8 cellular contexts compared by ENCODE assay signal in the genomic region with DNA sequence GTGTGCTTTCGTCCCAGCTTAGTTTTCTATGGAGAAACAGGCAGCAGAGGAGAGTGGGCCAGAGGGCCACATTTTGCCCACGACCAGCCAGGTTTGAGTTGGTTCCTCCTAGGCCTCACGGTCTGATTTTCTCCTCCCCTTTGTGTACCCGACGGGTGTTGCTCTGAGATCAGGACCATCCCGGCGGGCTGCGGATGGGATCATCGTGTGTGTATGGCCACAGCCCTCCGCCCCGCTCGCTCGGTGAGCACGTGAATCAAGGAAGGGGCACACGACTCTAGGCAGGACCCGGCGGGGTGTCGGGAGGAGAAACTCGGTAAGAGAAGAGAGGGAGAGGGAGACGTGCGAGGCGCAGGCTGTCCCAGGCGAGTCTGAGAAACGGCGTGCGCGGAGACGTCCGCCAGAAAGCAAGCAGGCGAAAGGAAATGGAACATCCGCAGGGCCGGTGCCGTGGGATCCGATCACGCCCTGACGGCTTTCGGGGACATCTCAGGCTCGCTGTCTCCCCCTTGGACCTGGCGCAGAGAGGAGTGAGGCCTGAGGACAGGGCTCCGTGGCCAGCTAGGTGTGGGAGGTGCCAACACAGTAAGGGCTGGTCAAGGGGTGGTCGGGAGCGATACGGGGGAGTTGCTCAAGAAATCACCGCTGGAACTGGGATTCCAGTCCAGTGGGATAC. TPM values are rescaled to one million over a fixed set of nuclear protein-coding genes. Genes with fewer than 3 reads are reported as not detected.
DNase-seq lines count a peak whose midpoint lies in the region; TF ChIP-seq lines count a peak whose summit lies in the region.
"Not testable (repeated sequence)": the region's sequence is repeated elsewhere in the genome, so short reads cannot be mapped to it uniquely, and the experiment has no call there.
"Had no signal": no experiment of that assay in that cellular context is flagged by ENCODE, and none has a peak within 500 bp of the region (broad histone marks: within the 10 kb centered on the region; RNA-seq: fewer than 3 reads in every experiment).

No MANE protein-coding gene starts in this region.

- peak; percentile 41 for DNase-seq in NCI-H82 (lab: John Stamatoyannopoulos, UW)
- peak; percentile 44 for DNase-seq in activated CD4-positive, alpha-beta T cell treated with anti-CD3 and anti-CD28 coated beads, Interleukin-2, amount 10 ng/mL, durations not matched to agents 24 days and 14 days
- peak; percentile 31 for DNase-seq in activated T-cell treated with anti-CD3 and anti-CD28 coated beads, Interleukin-2, amount 50 U/mL, for 24 hours
- peak; percentile 79 for DNase-seq in coronary artery (ENCODE audit: low spot score)
- peak; percentile 48 for DNase-seq in islet precursor cell
- DNase-seq in sigmoid colon, result peak; percentile 74
- peak; percentile 10 for DNase-seq in transverse colon

- not testable (repeated sequence) for TF ChIP-seq EP300 in sigmoid colon (IDR thresholded peaks at IDR 0.05); transverse colon (IDR thresholded peaks at IDR 0.05; ENCODE audit: low read depth)

- H3K27ac ChIP-seq in coronary artery, sigmoid colon, transverse colon: not testable (repeated sequence)

- not testable (repeated sequence) for H3K4me1 Mint-ChIP-seq in activated CD4-positive, alpha-beta T cell treated with anti-CD3 and anti-CD28 coated beads, Interleukin-2, amount 10 ng/mL, durations not matched to agents 24 days and 14 days; activated T-cell treated with anti-CD3 and anti-CD28 coated beads, Interleukin-2, amount 50 U/mL, for 24 hours (ENCODE audit: low read depth)

- peaks cover 0 to 14% (median 11%) of the 10 kb centered on the region in 4 donors for H3K9me3 ChIP-seq in sigmoid colon
- H3K9me3 ChIP-seq in transverse colon, result peaks cover 7 to 14% of the 10 kb centered on the region in 2 donors

- H3K36me3 ChIP-seq in sigmoid colon, transverse colon: not testable (repeated sequence)

- not testable (repeated sequence) for TF ChIP-seq CTCF in coronary artery (IDR thresholded peaks at IDR 0.05); sigmoid colon (IDR thresholded peaks at IDR 0.05); transverse colon (IDR thresholded peaks at IDR 0.05)

- in situ Hi-C loops in transverse colon (cut with MboI; ENCODE audit: low pct_ligation_motif_present in 1 of 4, low pct_unique_long_range_greater_than_20kb in 1 of 4, low sequenced_read_pairs in 3 of 4), result not testable (repeated sequence)

- not testable (repeated sequence) for H3K36me3 Mint-ChIP-seq in activated CD4-positive, alpha-beta T cell treated with anti-CD3 and anti-CD28 coated beads, Interleukin-2, amount 10 ng/mL, durations not matched to agents 24 days and 14 days (ENCODE audit: low read depth); activated T-cell treated with anti-CD3 and anti-CD28 coated beads, Interleukin-2, amount 50 U/mL, for 24 hours (ENCODE audit: low read depth)

- 30 to 53% methylated on average over 42 to 43 of the region's 44 CpGs for WGBS in sigmoid colon, 2 donors
- WGBS in transverse colon (ENCODE audit: low coverage in 1 of 2), 2 donors, result 69 to 77% methylated on average over 14 to 16 of the region's 44 CpGs

- not testable (repeated sequence) for H3K4me3 ChIP-seq in coronary artery, sigmoid colon, transverse colon

- not testable (repeated sequence) for TF ChIP-seq POLR2A in sigmoid colon (IDR thresholded peaks at IDR 0.05); transverse colon (IDR thresholded peaks at IDR 0.05)

- intact Hi-C loops in activated CD4-positive, alpha-beta T cell treated with anti-CD3 and anti-CD28 coated beads, Interleukin-2, amount 10 ng/mL, durations not matched to agents 24 days and 14 days (cut with micrococcal nuclease); sigmoid colon (cut with DNase I); transverse colon (cut with DNase I; ENCODE audit: low total_unique reads): not testable (repeated sequence)

- H3K27me3 Mint-ChIP-seq in activated CD4-positive, alpha-beta T cell treated with anti-CD3 and anti-CD28 coated beads, Interleukin-2, amount 10 ng/mL, durations not matched to agents 24 days and 14 days, result not testable (repeated sequence)
- peaks cover 18% of the 10 kb centered on the region for H3K27me3 Mint-ChIP-seq in activated T-cell treated with anti-CD3 and anti-CD28 coated beads, Interleukin-2, amount 50 U/mL, for 24 hours

- H3K4me1 ChIP-seq in sigmoid colon, transverse colon: not testable (repeated sequence)

- H3K9me3 Mint-ChIP-seq in activated CD4-positive, alpha-beta T cell treated with anti-CD3 and anti-CD28 coated beads, Interleukin-2, amount 10 ng/mL, durations not matched to agents 24 days and 14 days, result not testable (repeated sequence)
- peaks cover 11% of the 10 kb centered on the region for H3K9me3 Mint-ChIP-seq in activated T-cell treated with anti-CD3 and anti-CD28 coated beads, Interleukin-2, amount 50 U/mL, for 24 hours

- not testable (repeated sequence) for H3K4me3 Mint-ChIP-seq in activated CD4-positive, alpha-beta T cell treated with anti-CD3 and anti-CD28 coated beads, Interleukin-2, amount 10 ng/mL, durations not matched to agents 24 days and 14 days; activated T-cell treated with anti-CD3 and anti-CD28 coated beads, Interleukin-2, amount 50 U/mL, for 24 hours

- peaks cover 8 to 37% (median 23%) of the 10 kb centered on the region in 3 donors for H3K27me3 ChIP-seq in sigmoid colon
- H3K27me3 ChIP-seq in transverse colon, result peaks cover 39% of the 10 kb centered on the region

- not testable (repeated sequence) for H3K27ac Mint-ChIP-seq in activated CD4-positive, alpha-beta T cell treated with anti-CD3 and anti-CD28 coated beads, Interleukin-2, amount 10 ng/mL, durations not matched to agents 24 days and 14 days; activated T-cell treated with anti-CD3 and anti-CD28 coated beads, Interleukin-2, amount 50 U/mL, for 24 hours

RNA-seq across cellular contexts. Expression of a gene that starts 5.9 kb away (rescaled TPM):
- 0.30 and 0.33 TPM in 2 replicates for total RNA-seq in activated CD4-positive, alpha-beta T cell treated with anti-CD3 and anti-CD28 coated beads, Interleukin-2, amount 10 ng/mL, durations not matched to agents 24 days and 14 days
- total RNA-seq in sigmoid colon, result 1 to 10 TPM; 2.9 to 7.4 (median 4.4) TPM
- polyA plus RNA-seq in sigmoid colon, result under 1 TPM in 2 of 3 donors, not detected in 1; 0.60 to 0.99 TPM
- 1 to 10 TPM in 1 of 4 donors, under 1 TPM in 2, not detected in 1; 0.68 to 1.7 (median 0.80) TPM for total RNA-seq in transverse colon
- total RNA-seq: HT-29 had no signal

RNA-seq across cellular contexts. Expression of a gene that starts 50.4 kb away (rescaled TPM):
- 0.24 TPM in 1 of 2 replicates, not detected in the other for total RNA-seq in activated CD4-positive, alpha-beta T cell treated with anti-CD3 and anti-CD28 coated beads, Interleukin-2, amount 10 ng/mL, durations not matched to agents 24 days and 14 days
- total RNA-seq in sigmoid colon (1 to 10 TPM in 3 of 4 donors, under 1 TPM in 1; 0.54 to 3.0 (median 2.2) TPM), transverse colon (1 to 10 TPM in 1 of 4 donors, under 1 TPM in 2, not detected in 1; 0.27 to 3.0 (median 0.64) TPM)
- under 1 TPM in 2 of 3 donors, not detected in 1; 0.69 to 0.96 TPM for polyA plus RNA-seq in sigmoid colon
- total RNA-seq: HT-29 had no signal

Comparison
In these comparisons a context has a peak if more than half of its experiments do, and no peak if none do; other contexts are left out.
1. DNase-seq: peak in every context shown above with its lines; median percentile 79 in coronary artery; 74 in sigmoid colon; 48 in islet precursor cell; 44 in activated CD4-positive, alpha-beta T cell treated with anti-CD3 and anti-CD28 coated beads, Interleukin-2, amount 10 ng/mL, durations not matched to agents 24 days and 14 days; 41 in NCI-H82; 31 in activated T-cell treated with anti-CD3 and anti-CD28 coated beads, Interleukin-2, amount 50 U/mL, for 24 hours; 10 in transverse colon.